1 cellular context compared by ENCODE assay signal in genomic region chr21:44670642-44671432, GRCh38.
TF ChIP-seq lines count a peak whose summit lies in the region.

No MANE protein-coding gene starts in this region.

TF ChIP-seq in H1, 55 proteins besides CTCF, POLR2A, EP300 and RAD21:
- TF ChIP-seq NRF1 (IDR thresholded peaks at IDR 0.05; ENCODE audit: low read depth, low read length) (no peak), CTBP2 (IDR thresholded peaks at IDR 0.05; ENCODE audit: borderline replicate concordance, insufficient read depth, insufficient read length, low read length) (no peak), TEAD4 (IDR thresholded peaks at IDR 0.05; ENCODE audit: low read depth, low read length) (no peak), KDM5A (IDR thresholded peaks at IDR 0.05; ENCODE audit: low read length) (no peak), GTF2F1 (IDR thresholded peaks at IDR 0.05; ENCODE audit: borderline replicate concordance, low read depth, low read length) (no peak), JUND (IDR thresholded peaks at IDR 0.05; ENCODE audit: low read length) (no peak)
